Comparison of ENCODE assay signal across 8 cellular contexts in the genomic region with DNA sequence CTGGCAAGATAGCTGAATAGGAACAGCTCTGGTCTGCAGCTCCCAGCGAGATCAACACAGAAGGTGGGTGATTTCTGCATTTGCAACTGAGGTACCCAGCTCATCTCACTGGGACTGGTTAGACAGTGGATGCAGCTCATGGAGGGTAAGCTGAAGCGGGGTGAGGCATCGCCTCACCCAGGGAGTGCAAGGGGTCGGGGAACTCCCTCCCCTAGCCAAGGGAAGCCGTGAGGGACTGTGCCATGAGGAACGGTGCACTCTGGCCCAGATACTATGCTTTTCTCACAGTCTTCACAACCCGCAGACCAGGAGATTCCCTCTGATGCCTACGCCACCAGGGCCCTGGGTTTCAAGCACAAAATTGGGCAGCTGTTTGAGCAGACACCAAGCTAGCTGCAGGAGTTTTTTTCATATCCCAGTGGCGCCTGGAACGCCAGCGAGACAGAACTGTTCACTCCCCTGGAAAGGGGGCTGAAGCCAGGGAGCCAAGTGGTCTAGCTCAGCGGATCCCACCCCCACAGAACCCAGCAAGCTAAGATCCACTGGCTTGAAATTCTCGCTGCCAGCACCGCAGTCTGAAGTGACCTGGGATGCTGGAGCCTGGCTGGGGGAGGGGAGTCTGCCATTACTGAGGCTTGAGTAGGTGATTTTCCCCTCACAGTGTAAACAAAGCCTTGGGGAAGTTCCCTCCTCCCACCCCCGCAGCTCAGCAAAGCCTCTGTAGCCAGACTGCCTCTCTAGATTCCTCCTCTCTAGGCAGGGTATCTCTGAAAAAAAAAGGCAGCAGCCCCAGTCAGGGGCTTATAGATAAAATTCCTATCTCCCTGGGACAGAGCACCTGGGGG. TPM values are rescaled to one million over a fixed set of nuclear protein-coding genes. Genes with fewer than 3 reads are reported as not detected.
DNase-seq lines count a peak whose midpoint lies in the region; ATAC-seq, FAIRE-seq and TF ChIP-seq lines count a peak whose summit lies in the region.
"Not testable (repeated sequence)": the region's sequence is repeated elsewhere in the genome, so short reads cannot be mapped to it uniquely, and the experiment has no call there.

No MANE protein-coding gene starts in this region.

- not testable (repeated sequence) for H3K79me2 ChIP-seq in H1 (ENCODE audit: control insufficient read depth in 1 of 2, insufficient read depth in 2 of 2, low read length in 2 of 2); smooth muscle cell (ENCODE audit: low read depth)

- H3K9me3 ChIP-seq in H1 (ENCODE audit: insufficient read depth in 2 of 2, low read depth in 1 of 2, low read length in 1 of 2); smooth muscle cell (replicated peaks; ENCODE audit: low read depth): not testable (repeated sequence)

- H3K56ac ChIP-seq in H1 (replicated peaks; ENCODE audit: insufficient read length, low read depth, low read length): not testable (repeated sequence)

- 68% methylated on average over 15 of the region's 15 CpGs; no CpG with 5 or more reads in 1 of the 2 experiments for WGBS in H1 (ENCODE audit: extremely low coverage in 1 of 2, insufficient coverage in 1 of 2, insufficient read length in 1 of 2, insufficient replicate concordance in 2 of 2, low coverage in 1 of 2, low lambda C conversion rate in 2 of 2, missing lambda C conversion rate in 1 of 2), 2 experiments
- 14% methylated on average over 15 of the region's 15 CpGs for WGBS in smooth muscle cell (ENCODE audit: low lambda C conversion rate)

- H3K18ac ChIP-seq in H1 (ENCODE audit: extremely low read depth, low read length): peak overlapping the region; percentile 78

- not testable (repeated sequence) for H3K23me2 ChIP-seq in H1 (ENCODE audit: low read depth, low read length)

- H2BK5ac ChIP-seq in H1 (ENCODE audit: low read depth, low read length): peak overlapping the region; percentile 52; the same call in 1 of the 2 replicates

- not testable (repeated sequence) for H3K14ac ChIP-seq in H1 (ENCODE audit: insufficient read length)

- H4K5ac ChIP-seq in H1 (ENCODE audit: insufficient read length, low read depth, low read length): peak overlapping the region; percentile 52

- ATAC-seq in HG03095 (IDR thresholded peaks at IDR 0.05; ENCODE audit: unreplicated experiment): peak; percentile 80
- ATAC-seq in activated T-cell treated with anti-CD3 and anti-CD28 coated beads, Interleukin-2, amount 50 U/mL, for 72 hours (replicated peaks in 1 of 2): peak; percentile 53 to 91

- H4K20me1 ChIP-seq in H1 (replicated peaks in 1 of 2; ENCODE audit: control insufficient read depth in 1 of 2, insufficient read depth in 2 of 2, low read length in 2 of 2); smooth muscle cell (ENCODE audit: low read depth): not testable (repeated sequence)

- H3F3A ChIP-seq in smooth muscle cell (ENCODE audit: low read depth): not testable (repeated sequence)

- not testable (repeated sequence) for H4K91ac ChIP-seq in H1 (replicated peaks; ENCODE audit: insufficient read length, low read length)

- peaks cover 1 to 16% of the 10 kb centered on the region in 2 donors for H3K36me3 Mint-ChIP-seq in activated T-cell treated with anti-CD3 and anti-CD28 coated beads, Interleukin-2, amount 50 U/mL, for 72 hours (ENCODE audit: insufficient read depth in 2 of 2)

- H3K4me1 Mint-ChIP-seq in activated T-cell treated with anti-CD3 and anti-CD28 coated beads, Interleukin-2, amount 50 U/mL, for 72 hours (ENCODE audit: low read depth): peaks cover 29% of the 10 kb centered on the region

- H2AK5ac ChIP-seq in H1 (ENCODE audit: low read depth, low read length): not testable (repeated sequence)

- FAIRE-seq in H1 (lab: Jason Lieb, UNC): not testable (repeated sequence)

- H3K4ac ChIP-seq in H1 (replicated peaks; ENCODE audit: insufficient read length, low read depth, low read length): not testable (repeated sequence)

- H2BK120ac ChIP-seq in H1 (replicated peaks; ENCODE audit: low read depth, low read length): not testable (repeated sequence)

- H2BK15ac ChIP-seq in H1 (ENCODE audit: low read length): not testable (repeated sequence)

- H2BK20ac ChIP-seq in H1 (ENCODE audit: low read length): not testable (repeated sequence)

- H3K4me1 ChIP-seq in H1 (replicated peaks in 1 of 4; ENCODE audit: control insufficient read depth in 3 of 4, insufficient read depth in 4 of 4, low read length in 3 of 4): not testable (repeated sequence)
- H3K4me1 ChIP-seq in smooth muscle cell (ENCODE audit: low read depth): peaks cover 15% of the 10 kb centered on the region

- not testable (repeated sequence) for TF ChIP-seq RAD21 in H1 (IDR thresholded peaks at IDR 0.05 in 1 of 2, conservative IDR thresholded peaks at IDR 0.05 in 1 of 2; ENCODE audit: low read depth in 2 of 2, low read length in 2 of 2)

- H3K4me3 Mint-ChIP-seq in activated T-cell treated with anti-CD3 and anti-CD28 coated beads, Interleukin-2, amount 50 U/mL, for 72 hours: peak overlapping the region in 1 of 2 donors; percentile 21

- not testable (repeated sequence) for TF ChIP-seq EP300 in H1 (IDR thresholded peaks at IDR 0.05; ENCODE audit: borderline replicate concordance in 1 of 2, low read depth in 2 of 2, low read length in 2 of 2)

- not testable (repeated sequence) for H3K9ac ChIP-seq in H1 (replicated peaks in 1 of 4; ENCODE audit: extremely low read depth in 1 of 4, low read depth in 3 of 4, low read length in 3 of 4)
- peak overlapping the region; percentile 85 for H3K9ac ChIP-seq in smooth muscle cell (ENCODE audit: low read depth)

- peak; percentile 63 for DNase-seq in COLO668 (lab: John Stamatoyannopoulos, UW; ENCODE audit: unreplicated experiment)
- DNase-seq in NCI-H2081 (lab: John Stamatoyannopoulos, UW): peak; percentile 33 to 52
- peak; percentile 45 for DNase-seq in NCI-H82 (lab: John Stamatoyannopoulos, UW)
- peak in 1 of 2 donors; percentile 45 for DNase-seq in activated T-cell treated with anti-CD3 and anti-CD28 coated beads, Interleukin-2, amount 50 U/mL, for 72 hours
- peak in 1 of 2 experiments; percentile 55 for DNase-seq in H1 (ENCODE audit: low read depth in 1 of 2, low spot score in 2 of 2)
- DNase-seq in left kidney (ENCODE audit: low read depth, low spot score): peak; percentile 59
- not testable (repeated sequence) for DNase-seq in smooth muscle cell (lab: John Stamatoyannopoulos, UW; ENCODE audit: unreplicated experiment)

- H3K4me2 ChIP-seq in H1 (ENCODE audit: insufficient read depth in 1 of 2, low read depth in 2 of 2, low read length in 2 of 2): peak overlapping the region; percentile 33 to 69; a peak in 3 of 4 replicates
- H3K4me2 ChIP-seq in smooth muscle cell: peak overlapping the region; percentile 83

- POLR2A ChIA-PET in H1 (lab: Charles Lee; ENCODE audit: partially characterized antibody): interaction anchor here (0.9 to 1.7 kb wide), 2 partner anchors 11 to 171 kb away, joined by 3 to 15 read pairs; a partner anchor contains a TSS

- H3K36me3 ChIP-seq in H1 (ENCODE audit: control insufficient read depth in 2 of 4, insufficient read depth in 4 of 4, low read length in 3 of 4); smooth muscle cell (ENCODE audit: low read depth): not testable (repeated sequence)

- CTCF ChIA-PET in H1 (lab: Charles Lee; ENCODE audit: partially characterized antibody): interaction anchor here (0.6 to 1.4 kb wide), 6 partner anchors 9 to 361 kb away, joined by 3 to 4 read pairs (median 3); no protein-coding TSS in a partner anchor

- peak overlapping the region; percentile 68; the same call in 1 of the 2 replicates for H4K8ac ChIP-seq in H1 (ENCODE audit: extremely low read depth, insufficient read depth, low read length)

- peak overlapping the region; percentile 32; the same call in 1 of the 2 replicates for H2AFZ ChIP-seq in H1 (ENCODE audit: low read length)
- H2AFZ ChIP-seq in smooth muscle cell (ENCODE audit: low read depth): peak overlapping the region; percentile 89

- not testable (repeated sequence) for H3K79me1 ChIP-seq in H1 (ENCODE audit: low read depth, low read length)

- 0 out of 2 replicates have a peak overlapping the region, but pooled peaks have one; percentile 23 for H2BK12ac ChIP-seq in H1 (ENCODE audit: low read depth, low read length)

- not testable (repeated sequence) for TF ChIP-seq CTCF in H1 (IDR thresholded peaks at IDR 0.05; ENCODE audit: control extremely low read depth in 1 of 3, insufficient read depth in 1 of 3, low read depth in 1 of 3, low read length in 3 of 3); smooth muscle cell (IDR thresholded peaks at IDR 0.05; ENCODE audit: borderline replicate concordance, insufficient read depth, poor library complexity, severe bottlenecking)

- H3K4me3 ChIP-seq in H1 (ENCODE audit: extremely low read depth in 1 of 4, insufficient read depth in 2 of 4, low read depth in 3 of 4, low read length in 4 of 4): peak overlapping the region in 2 of 4 experiments; percentile 13 to 41; a peak in 2 of 8 replicates
- peak overlapping the region; percentile 54 for H3K4me3 ChIP-seq in smooth muscle cell

- H3K27ac ChIP-seq in H1 (ENCODE audit: low read depth, low read length) (peak overlapping the region; percentile 63), smooth muscle cell (ENCODE audit: low read depth) (peak overlapping the region; percentile 89)

- H3K23ac ChIP-seq in H1 (ENCODE audit: insufficient read length): not testable (repeated sequence)

- not testable (repeated sequence) for H3K27ac Mint-ChIP-seq in activated T-cell treated with anti-CD3 and anti-CD28 coated beads, Interleukin-2, amount 50 U/mL, for 72 hours

- H3K27me3 ChIP-seq in H1 (replicated peaks in 1 of 4; ENCODE audit: control insufficient read depth in 3 of 4, extremely low read depth in 1 of 4, insufficient read depth in 3 of 4, low read length in 3 of 4); smooth muscle cell (ENCODE audit: low read depth): not testable (repeated sequence)

- not testable (repeated sequence) for TF ChIP-seq POLR2A in H1 (IDR thresholded peaks at IDR 0.05; ENCODE audit: control extremely low read depth in 1 of 2, low read depth in 2 of 2, low read length in 2 of 2)

- H3K27me3 Mint-ChIP-seq in activated T-cell treated with anti-CD3 and anti-CD28 coated beads, Interleukin-2, amount 50 U/mL, for 72 hours (ENCODE audit: low read depth): not testable (repeated sequence)

- not testable (repeated sequence) for H3K9me3 Mint-ChIP-seq in activated T-cell treated with anti-CD3 and anti-CD28 coated beads, Interleukin-2, amount 50 U/mL, for 72 hours

RNA-seq across cellular contexts. Expression of a gene that starts 12.1 kb away (rescaled TPM):
- 10 to 100 TPM in 1 of 2 donors, 1 to 10 TPM in 1; 6.4 to 11.5 TPM for total RNA-seq in activated T-cell treated with anti-CD3 and anti-CD28 coated beads, Interleukin-2, amount 50 U/mL, for 72 hours
- 1.8 and 2.7 TPM in 2 replicates for total RNA-seq in H1 (2021; fragmentation: NEBNext Ultra II Directional; extraction: Animal tissue kit (Norgen Biotek cat#: 25700))
- 1.0 and 2.2 TPM in 2 replicates for polyA plus RNA-seq in H1 (2011; rRNA removed)
- polyA plus RNA-seq in H1 (2011; cell fraction: cytosol; rRNA removed): 2.1 TPM
- polyA plus RNA-seq in H1 (2011; cell fraction: nucleus; rRNA removed): 0.94 TPM
- polyA plus RNA-seq in H1 (2012, experiment 1 of 2): 1.4 to 4.2 TPM (median 2.3 TPM) in 4 replicates
- polyA plus RNA-seq in H1 (2012, experiment 2 of 2): 0.20 TPM
- 3.2 TPM for polyA plus RNA-seq in H1 (2013, experiment 1 of 2)
- 3.4 TPM for polyA plus RNA-seq in H1 (2013, experiment 2 of 2)
- 0.79 and 1.3 TPM in 2 replicates for polyA minus RNA-seq in H1 (2011; rRNA and poly(A)+ RNA removed)
- 1.3 TPM for polyA minus RNA-seq in H1 (2011; cell fraction: cytosol; rRNA and poly(A)+ RNA removed)
- 3.1 TPM for polyA minus RNA-seq in H1 (2011; cell fraction: nucleus; rRNA and poly(A)+ RNA removed)
- total RNA-seq in smooth muscle cell: 3.8 and 7.2 TPM in 2 replicates
- polyA plus RNA-seq in smooth muscle cell: 1.9 and 2.0 TPM in 2 replicates

RNA-seq across cellular contexts. Expression of a gene that starts 12.2 kb away (rescaled TPM):
- 10 to 100 TPM; 15.0 to 21.0 TPM for total RNA-seq in activated T-cell treated with anti-CD3 and anti-CD28 coated beads, Interleukin-2, amount 50 U/mL, for 72 hours
- 21.3 and 21.9 TPM in 2 replicates for total RNA-seq in H1 (2021; fragmentation: NEBNext Ultra II Directional; extraction: Animal tissue kit (Norgen Biotek cat#: 25700))
- polyA plus RNA-seq in H1 (2011; rRNA removed): 7.7 and 11.8 TPM in 2 replicates
- polyA plus RNA-seq in H1 (2011; cell fraction: cytosol; rRNA removed): 16.6 TPM
- polyA plus RNA-seq in H1 (2011; cell fraction: nucleus; rRNA removed): 8.2 TPM
- polyA plus RNA-seq in H1 (2012, experiment 1 of 2): 17.4 to 23.1 TPM (median 18.4 TPM) in 4 replicates
- 1.8 TPM for polyA plus RNA-seq in H1 (2012, experiment 2 of 2)
- polyA plus RNA-seq in H1 (2013, experiment 1 of 2): 13.2 TPM
- polyA plus RNA-seq in H1 (2013, experiment 2 of 2): 10.8 TPM
- 20.0 and 33.3 TPM in 2 replicates for polyA minus RNA-seq in H1 (2011; rRNA and poly(A)+ RNA removed)
- polyA minus RNA-seq in H1 (2011; cell fraction: cytosol; rRNA and poly(A)+ RNA removed): 15.3 TPM
- polyA minus RNA-seq in H1 (2011; cell fraction: nucleus; rRNA and poly(A)+ RNA removed): 27.3 TPM
- total RNA-seq in smooth muscle cell: 12.4 and 32.8 TPM in 2 replicates
- 11.2 and 12.1 TPM in 2 replicates for polyA plus RNA-seq in smooth muscle cell
